ENCODE assay signal across 10 cellular contexts in the genomic region with DNA sequence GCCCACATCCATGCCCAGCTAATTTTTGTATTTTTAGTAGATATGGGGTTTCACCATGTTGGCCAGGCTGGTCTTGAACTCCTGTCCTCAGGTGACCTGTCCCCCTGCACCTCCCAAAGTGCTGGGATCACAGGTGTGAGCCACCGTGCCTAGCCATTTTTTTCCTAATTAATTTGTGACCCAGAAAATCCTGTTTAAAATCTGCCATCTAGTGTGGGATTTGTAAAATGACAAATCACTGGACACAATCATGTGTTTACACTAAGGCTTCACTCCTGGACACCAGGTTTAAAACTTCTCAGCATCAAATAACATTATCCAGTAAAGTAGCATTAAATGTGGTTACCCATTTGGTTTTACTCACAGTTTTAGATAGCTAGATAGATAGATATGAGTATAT. TPM values are rescaled to one million over a fixed set of nuclear protein-coding genes. Genes with fewer than 3 reads are reported as not detected.
DNase-seq lines count a peak whose midpoint lies in the region; ATAC-seq and TF ChIP-seq lines count a peak whose summit lies in the region.
"Had no signal": no experiment of that assay in that cellular context is flagged by ENCODE, and none has a peak within 500 bp of the region (broad histone marks: within the 10 kb centered on the region; RNA-seq: fewer than 3 reads in every experiment).

No MANE protein-coding gene starts in this region.

- H3K9ac ChIP-seq in DND-41 (ENCODE audit: low read depth, low read length), result no peak overlapping the region

- ATAC-seq in DND-41 (ENCODE audit: insufficient read depth, low read depth) (no peak), lower lobe of right lung (no peak), HG03159 (IDR thresholded peaks at IDR 0.05; ENCODE audit: unreplicated experiment) (no peak), HG03139 (IDR thresholded peaks at IDR 0.05; ENCODE audit: unreplicated experiment) (no peak)

- H3K27me3 ChIP-seq in DND-41 (ENCODE audit: insufficient read depth, low read length, poor library complexity) (no peaks in the 10 kb centered on the region), adrenal gland (no peaks in the 10 kb centered on the region), lower lobe of right lung (ENCODE audit: low read depth) (peaks cover 2% of the 10 kb centered on the region)

- no peaks in the 10 kb centered on the region for H4K20me1 ChIP-seq in DND-41 (ENCODE audit: insufficient read depth, low read length)

- no peak overlapping the region for H3K4me3 ChIP-seq in DND-41 (ENCODE audit: low read depth in 1 of 2, low read length in 2 of 2)
- H3K4me3 ChIP-seq in adrenal gland, result no peak overlapping the region
- H3K4me3 ChIP-seq in lower lobe of right lung, result no peak overlapping the region
- H3K4me3 ChIP-seq: lung had no signal

- intact Hi-C loops in adrenal gland (cut with DNase I) (loop anchor here in 1 of 2 donors (10.0 kb wide), 1 partner anchor 144 kb away; no protein-coding TSS in a partner anchor), lower lobe of right lung (cut with DNase I) (no loop called here)

- H3K36me3 ChIP-seq in DND-41 (ENCODE audit: insufficient read depth, low read length) (no peaks in the 10 kb centered on the region), adrenal gland (replicated peaks in 1 of 2) (no peaks in the 10 kb centered on the region), lower lobe of right lung (no peaks in the 10 kb centered on the region)

- H3K4me1 ChIP-seq in DND-41 (ENCODE audit: insufficient read depth, low read length), result no peaks in the 10 kb centered on the region
- H3K4me1 ChIP-seq in adrenal gland (replicated peaks in 1 of 2), result no peaks in the 10 kb centered on the region
- no peaks in the 10 kb centered on the region for H3K4me1 ChIP-seq in lower lobe of right lung

- no peak overlapping the region for H3K27ac ChIP-seq in DND-41 (ENCODE audit: low read length)
- no peak overlapping the region for H3K27ac ChIP-seq in adrenal gland
- no peak overlapping the region for H3K27ac ChIP-seq in lower lobe of right lung

- H3K79me2 ChIP-seq in DND-41 (ENCODE audit: insufficient read depth, low read length), result no peaks in the 10 kb centered on the region

- no peak for DNase-seq in DND-41
- peak; percentile 8 for DNase-seq in HS-5 (ENCODE audit: low read depth)
- no peak for DNase-seq in adrenal gland
- DNase-seq in lower lobe of right lung, result no peak
- no peak for DNase-seq in NCI-H187 (lab: John Stamatoyannopoulos, UW)
- DNase-seq in activated CD8-positive, alpha-beta memory T cell treated with anti-CD3 and anti-CD28 coated beads for 24 hours, result no peak
- DNase-seq: activated effector memory CD4-positive, alpha-beta T cell treated with anti-CD3 and anti-CD28 coated beads, Interleukin-2, amount 50 U/mL, for 16 hours had no signal

- WGBS in adrenal gland, 4 donors, result 0 to 12% (median 3%) methylated on average over 1 of the region's 1 CpG

- no peak overlapping the region for H2AFZ ChIP-seq in DND-41 (ENCODE audit: low read depth, low read length)

- no peak overlapping the region for H3K4me2 ChIP-seq in DND-41 (ENCODE audit: insufficient read depth, low read length)

- TF ChIP-seq POLR2A in adrenal gland (IDR thresholded peaks at IDR 0.05), result no peak

- TF ChIP-seq CTCF in DND-41 (IDR thresholded peaks at IDR 0.05; ENCODE audit: borderline replicate concordance, extremely low read depth, low read length, poor library complexity, severe bottlenecking) (peak; percentile 39), adrenal gland (IDR thresholded peaks at IDR 0.05) (peak in 5 of 6 experiments; percentile 5 to 25 (median 22)), lower lobe of right lung (IDR thresholded peaks at IDR 0.05) (peak; percentile 18)

- H3K9me3 ChIP-seq in DND-41 (ENCODE audit: insufficient read depth, low read length, severe bottlenecking) (no peaks in the 10 kb centered on the region), adrenal gland (replicated peaks in 1 of 3) (no peaks in the 10 kb centered on the region), lower lobe of right lung (no peaks in the 10 kb centered on the region)

RNA-seq across cellular contexts. Expression of a gene that starts 18.6 kb away (rescaled TPM):
- total RNA-seq in adrenal gland (10 to 100 TPM; 14.9 to 33.4 (median 25.9) TPM), lower lobe of right lung (39.8 TPM)
- polyA plus RNA-seq in adrenal gland, result 10 to 100 TPM in 2 of 3 donors, 1 to 10 TPM in 1; 7.9 to 19.6 (median 11.3) TPM
